15 cellular contexts compared by ENCODE assay signal in genomic region chr12:8099235-8099634, GRCh38. TPM values are rescaled to one million over a fixed set of nuclear protein-coding genes. Genes with fewer than 3 reads are reported as not detected.
DNase-seq lines count a peak whose midpoint lies in the region; ATAC-seq and TF ChIP-seq lines count a peak whose summit lies in the region.
"Had no signal": no experiment of that assay in that cellular context is flagged by ENCODE, and none has a peak within 500 bp of the region (broad histone marks: within the 10 kb centered on the region; RNA-seq: fewer than 3 reads in every experiment).

No MANE protein-coding gene starts in this region.

- no peaks in the 10 kb centered on the region for H3K9me3 Mint-ChIP-seq in activated CD4-positive, alpha-beta T cell treated with anti-CD3 and anti-CD28 coated beads for 36 hours (ENCODE audit: low read depth)
- H3K9me3 Mint-ChIP-seq in activated CD4-positive, alpha-beta T cell treated with anti-CD3 and anti-CD28 coated beads, Interleukin-2, amount 10 ng/mL, durations not matched to agents 24 days and 14 days, result no peaks in the 10 kb centered on the region
- H3K9me3 Mint-ChIP-seq in activated naive CD4-positive, alpha-beta T cell treated with anti-CD3 and anti-CD28 coated beads, Interleukin-2, amount 50 U/mL, for 72 hours, result no peaks in the 10 kb centered on the region
- H3K9me3 Mint-ChIP-seq in activated naive CD8-positive, alpha-beta T cell treated with anti-CD3 and anti-CD28 coated beads for 36 hours, result no peaks in the 10 kb centered on the region
- no peaks in the 10 kb centered on the region for H3K9me3 Mint-ChIP-seq in stimulated activated naive CD8-positive, alpha-beta T cell treated with anti-CD3 and anti-CD28 coated beads, Interleukin-15, amount 100 ng/mL, for 72 hours
- H3K9me3 Mint-ChIP-seq: CD8-positive, alpha-beta memory T cell had no signal

- POLR2A ChIA-PET in activated CD4-positive, alpha-beta T cell treated with anti-CD3 and anti-CD28 coated beads for 36 hours (lab: Charles Lee), result no interaction called here

- peaks cover 10% of the 10 kb centered on the region for H3K4me1 Mint-ChIP-seq in activated CD4-positive, alpha-beta T cell treated with anti-CD3 and anti-CD28 coated beads for 36 hours
- peaks cover 7% of the 10 kb centered on the region for H3K4me1 Mint-ChIP-seq in activated CD4-positive, alpha-beta T cell treated with anti-CD3 and anti-CD28 coated beads, Interleukin-2, amount 10 ng/mL, durations not matched to agents 24 days and 14 days
- peaks cover 10% of the 10 kb centered on the region for H3K4me1 Mint-ChIP-seq in activated naive CD8-positive, alpha-beta T cell treated with anti-CD3 and anti-CD28 coated beads for 36 hours
- H3K4me1 Mint-ChIP-seq in stimulated activated naive CD8-positive, alpha-beta T cell treated with anti-CD3 and anti-CD28 coated beads, Interleukin-15, amount 100 ng/mL, for 72 hours, result peaks cover 15% of the 10 kb centered on the region
- H3K4me1 Mint-ChIP-seq: H9 had no signal

- peaks cover 0 to 18% (median 3%) of the 10 kb centered on the region in 6 donors for H3K4me1 ChIP-seq in spleen
- H3K4me1 ChIP-seq: BLaER1 had no signal

- H3K4me3 ChIP-seq in spleen, result no peak overlapping the region
- H3K4me3 ChIP-seq: BLaER1 had no signal

- no peaks in the 10 kb centered on the region for H3K27me3 Mint-ChIP-seq in activated CD4-positive, alpha-beta T cell treated with anti-CD3 and anti-CD28 coated beads for 36 hours
- no peaks in the 10 kb centered on the region for H3K27me3 Mint-ChIP-seq in activated CD4-positive, alpha-beta T cell treated with anti-CD3 and anti-CD28 coated beads, Interleukin-2, amount 10 ng/mL, durations not matched to agents 24 days and 14 days
- H3K27me3 Mint-ChIP-seq in activated naive CD8-positive, alpha-beta T cell treated with anti-CD3 and anti-CD28 coated beads for 36 hours, result no peaks in the 10 kb centered on the region
- H3K27me3 Mint-ChIP-seq in stimulated activated naive CD8-positive, alpha-beta T cell treated with anti-CD3 and anti-CD28 coated beads, Interleukin-15, amount 100 ng/mL, for 72 hours, result no peaks in the 10 kb centered on the region
- H3K27me3 Mint-ChIP-seq: CD8-positive, alpha-beta memory T cell had no signal

- H3K27ac ChIP-seq in spleen, result no peak overlapping the region
- H3K27ac ChIP-seq: BLaER1 had no signal

- peaks cover 46% of the 10 kb centered on the region for H3K36me3 Mint-ChIP-seq in activated CD4-positive, alpha-beta T cell treated with anti-CD3 and anti-CD28 coated beads for 36 hours (ENCODE audit: low read depth)
- peaks cover 52% of the 10 kb centered on the region for H3K36me3 Mint-ChIP-seq in activated CD4-positive, alpha-beta T cell treated with anti-CD3 and anti-CD28 coated beads, Interleukin-2, amount 10 ng/mL, durations not matched to agents 24 days and 14 days (ENCODE audit: low read depth)
- H3K36me3 Mint-ChIP-seq in activated naive CD4-positive, alpha-beta T cell treated with anti-CD3 and anti-CD28 coated beads, Interleukin-2, amount 50 U/mL, for 72 hours, result peaks cover 7 to 12% of the 10 kb centered on the region in 2 donors
- peaks cover 41% of the 10 kb centered on the region for H3K36me3 Mint-ChIP-seq in activated naive CD8-positive, alpha-beta T cell treated with anti-CD3 and anti-CD28 coated beads for 36 hours

- H3K36me3 ChIP-seq in spleen, result peaks cover 0 to 69% (median 40%) of the 10 kb centered on the region in 6 donors

- intact Hi-C loops in activated CD4-positive, alpha-beta T cell treated with anti-CD3 and anti-CD28 coated beads for 36 hours (cut with DNase I, micrococcal nuclease), result no loop called here
- intact Hi-C loops in activated CD4-positive, alpha-beta T cell treated with anti-CD3 and anti-CD28 coated beads, Interleukin-2, amount 10 ng/mL, durations not matched to agents 24 days and 14 days (cut with micrococcal nuclease), result no loop called here
- intact Hi-C loops in spleen (cut with DNase I; ENCODE audit: low total_unique reads), result no loop called here

- no peak for TF ChIP-seq CTCF in spleen (IDR thresholded peaks at IDR 0.05 in 8 of 11, conservative IDR thresholded peaks at IDR 0.05 in 3 of 11)

- 94 to 100% (median 97%) methylated on average over 3 of the region's 3 CpGs for WGBS in spleen, 5 donors

- no peak overlapping the region for H3K4me3 Mint-ChIP-seq in activated CD4-positive, alpha-beta T cell treated with anti-CD3 and anti-CD28 coated beads for 36 hours
- H3K4me3 Mint-ChIP-seq in activated CD4-positive, alpha-beta T cell treated with anti-CD3 and anti-CD28 coated beads, Interleukin-2, amount 10 ng/mL, durations not matched to agents 24 days and 14 days, result no peak overlapping the region
- H3K4me3 Mint-ChIP-seq in activated naive CD8-positive, alpha-beta T cell treated with anti-CD3 and anti-CD28 coated beads for 36 hours, result no peak overlapping the region
- H3K4me3 Mint-ChIP-seq in stimulated activated naive CD8-positive, alpha-beta T cell treated with anti-CD3 and anti-CD28 coated beads, Interleukin-15, amount 100 ng/mL, for 72 hours, result no peak overlapping the region
- H3K4me3 Mint-ChIP-seq: CD8-positive, alpha-beta memory T cell; H9 had no signal

- H3K27ac Mint-ChIP-seq in activated CD4-positive, alpha-beta T cell treated with anti-CD3 and anti-CD28 coated beads for 36 hours, result peak overlapping the region; percentile 59
- H3K27ac Mint-ChIP-seq in activated CD4-positive, alpha-beta T cell treated with anti-CD3 and anti-CD28 coated beads, Interleukin-2, amount 10 ng/mL, durations not matched to agents 24 days and 14 days, result no peak overlapping the region
- H3K27ac Mint-ChIP-seq in activated naive CD4-positive, alpha-beta T cell treated with anti-CD3 and anti-CD28 coated beads, Interleukin-2, amount 50 U/mL, for 72 hours, result peak overlapping the region in 1 of 2 donors; percentile 15
- peak overlapping the region; percentile 35 for H3K27ac Mint-ChIP-seq in activated naive CD8-positive, alpha-beta T cell treated with anti-CD3 and anti-CD28 coated beads for 36 hours
- peak overlapping the region in 1 of 2 donors; percentile 10 for H3K27ac Mint-ChIP-seq in stimulated activated naive CD8-positive, alpha-beta T cell treated with anti-CD3 and anti-CD28 coated beads, Interleukin-15, amount 100 ng/mL, for 72 hours
- H3K27ac Mint-ChIP-seq: H9 had no signal

- H3K27me3 ChIP-seq in spleen (replicated peaks in 1 of 7), result no peaks in the 10 kb centered on the region
- H3K27me3 ChIP-seq: BLaER1 had no signal

- CTCF ChIA-PET in activated CD4-positive, alpha-beta T cell treated with anti-CD3 and anti-CD28 coated beads for 36 hours (lab: Charles Lee), result interaction anchor here (1.3 to 3.1 kb wide), 3 partner anchors 8 to 11 kb away, joined by 4 to 10 read pairs (median 8); no protein-coding TSS in a partner anchor

- peak; percentile 66 for ATAC-seq in activated CD4-positive, alpha-beta T cell treated with anti-CD3 and anti-CD28 coated beads for 36 hours
- ATAC-seq in activated naive CD4-positive, alpha-beta T cell treated with anti-CD3 and anti-CD28 coated beads, Interleukin-2, amount 50 U/mL, for 72 hours, result peak; percentile 31 to 50
- peak; percentile 50 for ATAC-seq in stimulated activated naive CD8-positive, alpha-beta T cell treated with anti-CD3 and anti-CD28 coated beads, Interleukin-15, amount 100 ng/mL, for 72 hours

- no peaks in the 10 kb centered on the region for H3K9me3 ChIP-seq in spleen
- H3K9me3 ChIP-seq: BLaER1 had no signal

- DNase-seq in activated CD4-positive, alpha-beta T cell treated with anti-CD3 and anti-CD28 coated beads for 36 hours, result no peak
- no peak for DNase-seq in activated CD4-positive, alpha-beta T cell treated with anti-CD3 and anti-CD28 coated beads, Interleukin-2, amount 10 ng/mL, durations not matched to agents 24 days and 14 days
- DNase-seq in activated naive CD4-positive, alpha-beta T cell treated with anti-CD3 and anti-CD28 coated beads, Interleukin-2, amount 50 U/mL, for 72 hours (ENCODE audit: low spot score in 2 of 2), result no peak
- DNase-seq in activated naive CD4-positive, alpha-beta T cell (lab: John Stamatoyannopoulos, UW), result no peak
- no peak for DNase-seq in activated naive CD8-positive, alpha-beta T cell treated with anti-CD3 and anti-CD28 coated beads for 36 hours
- DNase-seq in stimulated activated naive CD8-positive, alpha-beta T cell treated with anti-CD3 and anti-CD28 coated beads, Interleukin-15, amount 100 ng/mL, for 72 hours, result no peak
- no peak for DNase-seq in spleen
- DNase-seq: 8988T; AML-193; CD8-positive, alpha-beta memory T cell; DMS53; GF-D8; GOT3; H9 had no signal

- no peak for TF ChIP-seq POLR2A in spleen (IDR thresholded peaks at IDR 0.05)

RNA-seq across cellular contexts. Expression of gene NECAP1, which starts 17.2 kb away (rescaled TPM):
- total RNA-seq in activated CD4-positive, alpha-beta T cell treated with anti-CD3 and anti-CD28 coated beads for 36 hours, result 10 to 100 TPM; 29.4 to 29.8 TPM
- 34.8 and 36.2 TPM in 2 replicates for total RNA-seq in activated CD4-positive, alpha-beta T cell treated with anti-CD3 and anti-CD28 coated beads, Interleukin-2, amount 10 ng/mL, durations not matched to agents 24 days and 14 days
- total RNA-seq in activated naive CD4-positive, alpha-beta T cell treated with anti-CD3 and anti-CD28 coated beads, Interleukin-2, amount 50 U/mL, for 72 hours, result 10 to 100 TPM; 23.2 to 43.8 TPM
- total RNA-seq in activated naive CD8-positive, alpha-beta T cell treated with anti-CD3 and anti-CD28 coated beads for 36 hours, result 10 to 100 TPM; 26.5 to 28.2 TPM
- 10 to 100 TPM; 33.4 to 46.6 (median 36.6) TPM for total RNA-seq in spleen
- 10 to 100 TPM; 13.9 to 22.8 (median 15.4) TPM for polyA plus RNA-seq in spleen

RNA-seq across cellular contexts. Expression of gene CLEC4A, which starts 24.2 kb away (rescaled TPM):
- total RNA-seq in activated CD4-positive, alpha-beta T cell treated with anti-CD3 and anti-CD28 coated beads for 36 hours, result not detected
- total RNA-seq in activated CD4-positive, alpha-beta T cell treated with anti-CD3 and anti-CD28 coated beads, Interleukin-2, amount 10 ng/mL, durations not matched to agents 24 days and 14 days, result 0.97 and 1.5 TPM in 2 replicates
- 1 to 10 TPM; 1.8 to 3.5 TPM for total RNA-seq in activated naive CD4-positive, alpha-beta T cell treated with anti-CD3 and anti-CD28 coated beads, Interleukin-2, amount 50 U/mL, for 72 hours
- total RNA-seq in activated naive CD8-positive, alpha-beta T cell treated with anti-CD3 and anti-CD28 coated beads for 36 hours, result under 1 TPM in 1 of 2 experiments, not detected in 1; 0.28 TPM
- 10 to 100 TPM in 2 of 7 donors, 1 to 10 TPM in 5; 5.2 to 19.6 (median 8.2) TPM for total RNA-seq in spleen
- 10 to 100 TPM in 2 of 3 donors, 1 to 10 TPM in 1; 8.4 to 15.3 (median 10.3) TPM for polyA plus RNA-seq in spleen

RNA-seq across cellular contexts. Expression of gene C3AR1, which starts 33.1 kb away (rescaled TPM):
- total RNA-seq in activated CD4-positive, alpha-beta T cell treated with anti-CD3 and anti-CD28 coated beads for 36 hours, result under 1 TPM; 0.33 to 0.57 TPM
- 0.56 and 0.73 TPM in 2 replicates for total RNA-seq in activated CD4-positive, alpha-beta T cell treated with anti-CD3 and anti-CD28 coated beads, Interleukin-2, amount 10 ng/mL, durations not matched to agents 24 days and 14 days
- 1 to 10 TPM in 1 of 2 donors, under 1 TPM in 1; 0.54 to 3.1 TPM for total RNA-seq in activated naive CD4-positive, alpha-beta T cell treated with anti-CD3 and anti-CD28 coated beads, Interleukin-2, amount 50 U/mL, for 72 hours
- 1 to 10 TPM; 2.6 to 2.7 TPM for total RNA-seq in activated naive CD8-positive, alpha-beta T cell treated with anti-CD3 and anti-CD28 coated beads for 36 hours
- 10 to 100 TPM; 22.2 to 43.6 (median 36.6) TPM for total RNA-seq in spleen
- 1 to 10 TPM; 6.9 to 9.8 (median 7.9) TPM for polyA plus RNA-seq in spleen
- total RNA-seq: H9 had no signal

RNA-seq across cellular contexts. Expression of gene ZNF705A, which starts 57.6 kb away (rescaled TPM):
- not detected for total RNA-seq in activated CD4-positive, alpha-beta T cell treated with anti-CD3 and anti-CD28 coated beads for 36 hours
- not detected in 2 replicates for total RNA-seq in activated CD4-positive, alpha-beta T cell treated with anti-CD3 and anti-CD28 coated beads, Interleukin-2, amount 10 ng/mL, durations not matched to agents 24 days and 14 days
- not detected for total RNA-seq in activated naive CD4-positive, alpha-beta T cell treated with anti-CD3 and anti-CD28 coated beads, Interleukin-2, amount 50 U/mL, for 72 hours
- not detected for total RNA-seq in activated naive CD8-positive, alpha-beta T cell treated with anti-CD3 and anti-CD28 coated beads for 36 hours
- under 1 TPM in 1 of 7 donors, not detected in 6; 0.19 TPM for total RNA-seq in spleen
- polyA plus RNA-seq in spleen, result not detected
- total RNA-seq: H9 had no signal
- polyA plus RNA-seq: CD8-positive, alpha-beta memory T cell had no signal

Comparison
In these comparisons a context has a peak if more than half of its experiments do, and no peak if none do; other contexts are left out.
1. RNA of gene C3AR1, which starts 33.1 kb away (total RNA-seq): 22.2 to 43.6 TPM in spleen; 0.54 to 3.1 TPM in activated naive CD4-positive, alpha-beta T cell treated with anti-CD3 and anti-CD28 coated beads, Interleukin-2, amount 50 U/mL, for 72 hours, 2.6 to 2.7 TPM in activated naive CD8-positive, alpha-beta T cell treated with anti-CD3 and anti-CD28 coated beads for 36 hours, 0.33 to 0.57 TPM in activated CD4-positive, alpha-beta T cell treated with anti-CD3 and anti-CD28 coated beads for 36 hours and 0.56 to 0.73 TPM in activated CD4-positive, alpha-beta T cell treated with anti-CD3 and anti-CD28 coated beads, Interleukin-2, amount 10 ng/mL, durations not matched to agents 24 days and 14 days; every median in the first group is over 4 times any median in the second.
2. Peak in every context shown above with its lines, with median percentiles within 50 percentile points of each other: ATAC-seq.